In genomic region chr7:127290801-127291361, GRCh38 we compare ENCODE assay signal across 17 cellular contexts. TPM values are rescaled to one million over a fixed set of nuclear protein-coding genes. Genes with fewer than 3 reads are reported as not detected.
A peak's percentile ranks its signal among the peaks of the same experiment; 100 is the strongest.
DNase-seq lines count a peak whose midpoint lies in the region; ATAC-seq and TF ChIP-seq lines count a peak whose summit lies in the region.
"Had no signal": no experiment of that assay in that cellular context is flagged by ENCODE, and none has a peak within 500 bp of the region (broad histone marks: within the 10 kb centered on the region; RNA-seq: fewer than 3 reads in every experiment).

No MANE protein-coding gene starts in this region.

- H3K4me3 ChIP-seq in fibroblast of the aortic adventitia (ENCODE audit: low read depth, low read length): no peak overlapping the region
- H3K4me3 ChIP-seq: K562 had no signal

- H3K4me1 Mint-ChIP-seq in T-cell: no peaks in the 10 kb centered on the region

- no peak overlapping the region for H3K4me3 Mint-ChIP-seq in T-cell

- H3K9me3 Mint-ChIP-seq in T-cell: no peaks in the 10 kb centered on the region

- no peak for ATAC-seq in HG02870 (IDR thresholded peaks at IDR 0.05; ENCODE audit: unreplicated experiment)
- no peak for ATAC-seq in T-cell (replicated peaks in 1 of 4)
- ATAC-seq: K562 had no signal

- POLR2A ChIA-PET in T-cell (lab: Charles Lee): no interaction called here

- no peak overlapping the region for H3K27ac Mint-ChIP-seq in T-cell

- CTCF ChIA-PET in T-cell (lab: Charles Lee): no interaction called here

- H3K27me3 Mint-ChIP-seq in T-cell: peaks cover 25 to 33% of the 10 kb centered on the region in 2 donors

- no peak for TF ChIP-seq CTCF in fibroblast of the aortic adventitia (IDR thresholded peaks at IDR 0.05; ENCODE audit: insufficient read depth, low read length)

- no peaks in the 10 kb centered on the region for H3K36me3 Mint-ChIP-seq in T-cell

- DNase-seq in DMS 273 (lab: John Stamatoyannopoulos, UW; ENCODE audit: unreplicated experiment) (peak; percentile 18), DMS 273 treated with DMSO at 0.1 percent for 48 hours (lab: John Stamatoyannopoulos, UW) (no peak), NCI-H446 treated with DMSO at 0.1 percent for 48 hours (lab: John Stamatoyannopoulos, UW) (peak; percentile 25), astrocyte of the hippocampus (ENCODE audit: low read depth, low spot score) (peak; percentile 7), fibroblast of the aortic adventitia (ENCODE audit: low read depth) (peak; percentile 8), SIG-M5 treated with dmso at 0.1 percent for 504 hours (lab: John Stamatoyannopoulos, UW; ENCODE audit: unreplicated experiment) (no peak), T-cell (no peak)
- DNase-seq: AML-193, DND-41, H7, NCI-H1105 treated with DMSO at 0.1 percent for 48 hours, NCI-H187, NCI-H2107, SHP77 had no signal

RNA-seq across cellular contexts. Expression of gene GRM8, which starts 38.1 kb away (rescaled TPM):
- total RNA-seq in fibroblast of the aortic adventitia (ENCODE audit: low replicate concordance) (0.36 TPM in 1 of 2 replicates, not detected in the other), T-cell (not detected)
- total RNA-seq: OCI-LY7 had no signal

Comparison
In these comparisons a context has a peak if more than half of its experiments do, and no peak if none do; other contexts are left out.
1. DNase-seq: peak in DMS 273 (single experiment), NCI-H446 treated with DMSO at 0.1 percent for 48 hours (single experiment), astrocyte of the hippocampus (single experiment) and fibroblast of the aortic adventitia (single experiment); none in DMS 273 treated with DMSO at 0.1 percent for 48 hours (single experiment), SIG-M5 treated with dmso at 0.1 percent for 504 hours (single experiment) and T-cell (0 of 34).